In the genomic region with DNA sequence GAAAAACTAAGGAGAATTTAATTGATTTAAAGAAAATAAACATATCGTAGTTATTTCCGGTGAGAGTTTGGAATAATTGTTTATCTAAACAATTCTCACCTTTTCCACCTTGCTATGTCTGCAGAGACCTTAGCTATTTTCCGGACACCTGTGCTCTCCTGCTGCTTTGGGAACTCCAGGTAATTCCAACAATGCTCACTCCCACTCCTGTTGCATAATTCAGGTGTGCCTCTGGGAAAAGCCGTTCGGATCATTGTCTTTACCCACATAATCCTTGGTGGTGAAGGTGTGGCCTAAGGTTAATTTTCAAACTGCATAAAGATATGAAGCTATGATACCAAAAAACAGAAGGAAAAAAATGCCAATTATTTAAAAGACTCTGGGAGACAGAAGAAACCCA, we compare ENCODE assay signal across 20 cellular contexts. TPM values are rescaled to one million over a fixed set of nuclear protein-coding genes. Genes with fewer than 3 reads are reported as not detected.
DNase-seq lines count a peak whose midpoint lies in the region; ATAC-seq, FAIRE-seq and TF ChIP-seq lines count a peak whose summit lies in the region.
"Had no signal": no experiment of that assay in that cellular context is flagged by ENCODE, and none has a peak within 500 bp of the region (broad histone marks: within the 10 kb centered on the region; RNA-seq: fewer than 3 reads in every experiment).

No MANE protein-coding gene starts in this region.

- no peaks in the 10 kb centered on the region for H3K79me2 ChIP-seq in hepatocyte

- ATAC-seq in pancreas: peak; percentile 23 to 77 (median 52)

- no peaks in the 10 kb centered on the region for H4K20me1 ChIP-seq in hepatocyte (ENCODE audit: insufficient read depth, poor library complexity, severe bottlenecking)

- no peaks in the 10 kb centered on the region for H3K9me3 Mint-ChIP-seq in Calu3 (ENCODE audit: low read depth, unreplicated experiment)

- peak overlapping the region; percentile 51 for H3K4me3 Mint-ChIP-seq in Calu3 (ENCODE audit: low read depth, unreplicated experiment)

- H3K4me1 Mint-ChIP-seq in Calu3 (ENCODE audit: low read depth, unreplicated experiment): peaks cover 42% of the 10 kb centered on the region

- H3K27me3 ChIP-seq in hepatocyte: no peaks in the 10 kb centered on the region
- H3K27me3 ChIP-seq in pancreas: no peaks in the 10 kb centered on the region

- DNase-seq in Calu3 (peak; percentile 55), hepatocyte (ENCODE audit: low spot score) (peak; percentile 36), pancreas (no peak), NCI-H1930 (lab: John Stamatoyannopoulos, UW) (no peak), frontal cortex (ENCODE audit: low spot score in 2 of 2) (no peak)
- DNase-seq in NK-92 treated with Interleukin-12 subunit alpha and Interleukin-12 subunit beta, amount 100 ng/mL, for 24 hours (lab: John Stamatoyannopoulos, UW): no peak
- DNase-seq: C1 segment of cervical spinal cord, DND-41, NCI-H1417 treated with DMSO at 0.1 percent for 48 hours, NCI-H2029 treated with DMSO at 0.1 percent for 48 hours, NCI-H2171 treated with DMSO at 0.1 percent for 48 hours, NCI-H446, NCI-H774, OCI-M1, SHP77 had no signal

- no peak overlapping the region for H3K4me2 ChIP-seq in hepatocyte
- H3K4me2 ChIP-seq: KMS-11 had no signal

- H3K36me3 Mint-ChIP-seq in Calu3 (ENCODE audit: insufficient read depth, unreplicated experiment): peaks cover 80% of the 10 kb centered on the region

- no peak overlapping the region for H3K4me3 ChIP-seq in hepatocyte
- H3K4me3 ChIP-seq in pancreas: no peak overlapping the region
- H3K4me3 ChIP-seq: SK-N-MC had no signal

- TF ChIP-seq CTCF in Calu3 (IDR thresholded peaks at IDR 0.05; ENCODE audit: unreplicated experiment) (no peak), hepatocyte (IDR thresholded peaks at IDR 0.05; ENCODE audit: poor library complexity) (no peak), pancreas (IDR thresholded peaks at IDR 0.05) (no peak)

- TF ChIP-seq RAD21 in Ishikawa (IDR thresholded peaks at IDR 0.05; ENCODE audit: low read depth): no peak

- no peak for FAIRE-seq in pancreas (lab: Jason Lieb, UNC)
- no peak for FAIRE-seq in frontal cortex (lab: Jason Lieb, UNC)

- H3K4me1 ChIP-seq in hepatocyte (ENCODE audit: insufficient read depth) (no peaks in the 10 kb centered on the region), pancreas (no peaks in the 10 kb centered on the region)

- H3K9me2 ChIP-seq in hepatocyte (replicated peaks; ENCODE audit: insufficient read depth): no peaks in the 10 kb centered on the region

- peak overlapping the region; percentile 90 for H3K27ac Mint-ChIP-seq in Calu3 (ENCODE audit: unreplicated experiment)

- WGBS in hepatocyte (ENCODE audit: low lambda C conversion rate, missing lambda C conversion rate): 68% methylated on average over 5 of the region's 5 CpGs
- 38 to 55% methylated on average over 5 of the region's 5 CpGs for WGBS in pancreas, 2 donors

- CTCF ChIA-PET in Calu3 (lab: Charles Lee): interaction anchor here (0.7 to 1.4 kb wide), 7 partner anchors 9 to 329 kb away, joined by 3 to 11 read pairs (median 4); no protein-coding TSS in a partner anchor

- intact Hi-C loops in Calu3 (cut with micrococcal nuclease; ENCODE audit: unreplicated experiment) (loop anchor here (5.0 kb wide), 1 partner anchor 41 kb away; no protein-coding TSS in a partner anchor), pancreas (cut with DNase I) (no loop called here)

- no TSS peak for BruUV-seq in Calu3 (replicated peaks; lab: Mats Ljungman, UMichigan)

- no peaks in the 10 kb centered on the region for H3K36me3 ChIP-seq in hepatocyte (replicated peaks; ENCODE audit: insufficient read depth, low read depth)
- no peaks in the 10 kb centered on the region for H3K36me3 ChIP-seq in pancreas

- no peaks in the 10 kb centered on the region for H3K27me3 Mint-ChIP-seq in Calu3 (ENCODE audit: unreplicated experiment)

- no peak overlapping the region for H2AFZ ChIP-seq in hepatocyte

- TF ChIP-seq EP300 in Ishikawa (IDR thresholded peaks at IDR 0.05; ENCODE audit: borderline replicate concordance): no peak

- H3K27ac ChIP-seq in hepatocyte (peak overlapping the region; percentile 31), pancreas (no peak overlapping the region)
- H3K27ac ChIP-seq: KMS-11, SK-N-MC had no signal

- H3K9me3 ChIP-seq in hepatocyte (ENCODE audit: low read depth) (no peaks in the 10 kb centered on the region), pancreas (no peaks in the 10 kb centered on the region)

TF ChIP-seq in Ishikawa, 13 proteins besides CTCF, POLR2A, EP300 and RAD21:
- TF ChIP-seq CEBPB (IDR thresholded peaks at IDR 0.05): peak; percentile 31
- TF ChIP-seq, protein P1, sequence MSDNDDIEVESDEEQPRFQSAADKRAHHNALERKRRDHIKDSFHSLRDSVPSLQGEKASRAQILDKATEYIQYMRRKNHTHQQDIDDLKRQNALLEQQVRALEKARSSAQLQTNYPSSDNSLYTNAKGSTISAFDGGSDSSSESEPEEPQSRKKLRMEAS (IDR thresholded peaks at IDR 0.05): no peak
TF ChIP-seq in Ishikawa: peak in this region for 1.

RNA-seq across cellular contexts. Expression of a gene that starts 59.4 kb away (rescaled TPM):
- total RNA-seq in Calu3 (2022) (not detected in 2 replicates), hepatocyte (not detected in 2 replicates), pancreas (not detected), frontal cortex (not detected)
- polyA plus RNA-seq in hepatocyte (0.17 TPM in 1 of 2 replicates, not detected in the other), pancreas (not detected)
- total RNA-seq: G401, M059J had no signal

Comparison
In these comparisons a context has a peak if more than half of its experiments do, and no peak if none do; other contexts are left out.
1. DNase-seq: peak in Calu3 (single experiment) and hepatocyte (single experiment); none in pancreas (0 of 6), NCI-H1930 (0 of 2), NK-92 treated with Interleukin-12 subunit alpha and Interleukin-12 subunit beta, amount 100 ng/mL, for 24 hours (single experiment) and frontal cortex (0 of 2).